ENCODE assay signal across 8 cellular contexts in genomic region chr17:75011788-75012319, GRCh38. TPM values are rescaled to one million over a fixed set of nuclear protein-coding genes. Genes with fewer than 3 reads are reported as not detected.
DNase-seq lines count a peak whose midpoint lies in the region; ATAC-seq and TF ChIP-seq lines count a peak whose summit lies in the region.

No MANE protein-coding gene starts in this region.

- no peak for ATAC-seq in stimulated activated naive CD8-positive, alpha-beta T cell treated with anti-CD3 and anti-CD28 coated beads, Interleukin-15, Interleukin-2, amounts not matched to agents 100 U/mL and 50 U/mL, for 24 hours
- peak; percentile 64 to 78 for ATAC-seq in upper lobe of left lung (ENCODE audit: low FRiP score in 2 of 2)
- no peak for ATAC-seq in HG02759 (IDR thresholded peaks at IDR 0.05; ENCODE audit: unreplicated experiment)

- TF ChIP-seq CTCF in mesothelial cell of epicardium (IDR thresholded peaks at IDR 0.05; ENCODE audit: unreplicated experiment) = no peak
- TF ChIP-seq CTCF in upper lobe of left lung (IDR thresholded peaks at IDR 0.05) = no peak

- H3K9me3 Mint-ChIP-seq in stimulated activated naive CD8-positive, alpha-beta T cell treated with anti-CD3 and anti-CD28 coated beads, Interleukin-15, Interleukin-2, amounts not matched to agents 100 ng/mL and 50 ng/mL, for 24 hours = no peaks in the 10 kb centered on the region
- no peaks in the 10 kb centered on the region for H3K9me3 Mint-ChIP-seq in mesothelial cell of epicardium

- H3K36me3 Mint-ChIP-seq in stimulated activated naive CD8-positive, alpha-beta T cell treated with anti-CD3 and anti-CD28 coated beads, Interleukin-15, Interleukin-2, amounts not matched to agents 100 ng/mL and 50 ng/mL, for 24 hours (ENCODE audit: low read depth) = peaks cover 22% of the 10 kb centered on the region
- H3K36me3 Mint-ChIP-seq in mesothelial cell of epicardium = peaks cover 8% of the 10 kb centered on the region

- TF ChIP-seq EP300 in upper lobe of left lung (IDR thresholded peaks at IDR 0.05) = no peak

- no peak for TF ChIP-seq POLR2A in upper lobe of left lung (IDR thresholded peaks at IDR 0.05)

- WGBS in upper lobe of left lung, 2 donors = 46 to 61% methylated on average over 11 of the region's 11 CpGs

- peak overlapping the region; percentile 93 for H3K9ac ChIP-seq in endocrine pancreas (ENCODE audit: control insufficient read depth, insufficient read depth, low read length)

- H3K27ac ChIP-seq in upper lobe of left lung = peak overlapping the region; percentile 79 to 91 (median 88)

- H3K4me3 Mint-ChIP-seq in stimulated activated naive CD8-positive, alpha-beta T cell treated with anti-CD3 and anti-CD28 coated beads, Interleukin-15, Interleukin-2, amounts not matched to agents 100 ng/mL and 50 ng/mL, for 24 hours = peak overlapping the region; percentile 86
- peak overlapping the region; percentile 94 for H3K4me3 Mint-ChIP-seq in mesothelial cell of epicardium

- H3K4me3 ChIP-seq in endocrine pancreas (ENCODE audit: control insufficient read depth, insufficient read depth, low read length) = peak overlapping the region; percentile 38
- peak overlapping the region; percentile 53 to 99 (median 82) for H3K4me3 ChIP-seq in upper lobe of left lung

- H3K27me3 ChIP-seq in endocrine pancreas (ENCODE audit: control insufficient read depth, insufficient read depth, low read length) (no peaks in the 10 kb centered on the region), upper lobe of left lung (no peaks in the 10 kb centered on the region)

- H3K36me3 ChIP-seq in endocrine pancreas (ENCODE audit: control insufficient read depth, insufficient read depth, low read length) = no peaks in the 10 kb centered on the region
- peaks cover 0 to 5% (median 0%) of the 10 kb centered on the region in 4 donors for H3K36me3 ChIP-seq in upper lobe of left lung

- no peak for DNase-seq in stimulated activated naive CD8-positive, alpha-beta T cell treated with anti-CD3 and anti-CD28 coated beads, Interleukin-15, Interleukin-2, amounts not matched to agents 100 U/mL and 50 U/mL, for 24 hours
- DNase-seq in SHP77 treated with DMSO at 0.1 percent for 48 hours (lab: John Stamatoyannopoulos, UW) (peak; percentile 52), mesothelial cell of epicardium (ENCODE audit: low spot score in 2 of 2, unreplicated experiment in 2 of 2) (peak in 1 of 2 experiments; percentile 52), upper lobe of left lung (peak in 1 of 2 donors; percentile 45), Kasumi-1 (lab: John Stamatoyannopoulos, UW) (no peak)

- peaks cover 34% of the 10 kb centered on the region for H3K4me1 Mint-ChIP-seq in stimulated activated naive CD8-positive, alpha-beta T cell treated with anti-CD3 and anti-CD28 coated beads, Interleukin-15, Interleukin-2, amounts not matched to agents 100 ng/mL and 50 ng/mL, for 24 hours (ENCODE audit: low read depth)
- H3K4me1 Mint-ChIP-seq in mesothelial cell of epicardium = peaks cover 32% of the 10 kb centered on the region

- no peaks in the 10 kb centered on the region for H3K9me3 ChIP-seq in endocrine pancreas (ENCODE audit: control insufficient read depth, low read length)
- H3K9me3 ChIP-seq in upper lobe of left lung = no peaks in the 10 kb centered on the region

- H3K27ac Mint-ChIP-seq in stimulated activated naive CD8-positive, alpha-beta T cell treated with anti-CD3 and anti-CD28 coated beads, Interleukin-15, Interleukin-2, amounts not matched to agents 100 ng/mL and 50 ng/mL, for 24 hours = peak overlapping the region; percentile 93
- peak overlapping the region; percentile 98 for H3K27ac Mint-ChIP-seq in mesothelial cell of epicardium

- no peaks in the 10 kb centered on the region for H3K27me3 Mint-ChIP-seq in stimulated activated naive CD8-positive, alpha-beta T cell treated with anti-CD3 and anti-CD28 coated beads, Interleukin-15, Interleukin-2, amounts not matched to agents 100 ng/mL and 50 ng/mL, for 24 hours
- H3K27me3 Mint-ChIP-seq in mesothelial cell of epicardium (ENCODE audit: low read depth) = no peaks in the 10 kb centered on the region

- H3K4me1 ChIP-seq in endocrine pancreas (ENCODE audit: control insufficient read depth, insufficient read depth, low read length) = peaks cover 5% of the 10 kb centered on the region
- H3K4me1 ChIP-seq in upper lobe of left lung = peaks cover 13 to 20% (median 17%) of the 10 kb centered on the region in 4 donors

RNA-seq across cellular contexts. Expression of gene MRPL58, which starts 0.6 kb away (rescaled TPM):
- 18.3 to 22.6 TPM (median 20.7 TPM) in 3 replicates for total RNA-seq in mesothelial cell of epicardium
- total RNA-seq in upper lobe of left lung = 10 to 100 TPM; 10.5 to 41.0 (median 21.8) TPM

RNA-seq across cellular contexts. Expression of gene CDR2L, which starts 24.4 kb away (rescaled TPM):
- total RNA-seq in mesothelial cell of epicardium (22.6 to 23.1 TPM (median 22.8 TPM) in 3 replicates), upper lobe of left lung (10 to 100 TPM; 15.6 to 48.8 (median 24.7) TPM)

RNA-seq across cellular contexts. Expression of gene ATP5PD, which starts 34.9 kb away (rescaled TPM):
- total RNA-seq in mesothelial cell of epicardium = 153 to 161 TPM (median 153 TPM) in 3 replicates
- 100 to 1,000 TPM; 126 to 198 (median 186) TPM for total RNA-seq in upper lobe of left lung

RNA-seq across cellular contexts. Expression of gene KCTD2, which starts 35.2 kb away (rescaled TPM):
- total RNA-seq in mesothelial cell of epicardium (24.1 to 26.4 TPM (median 26.1 TPM) in 3 replicates), upper lobe of left lung (10 to 100 TPM; 17.8 to 26.1 (median 22.9) TPM)

RNA-seq across cellular contexts. Expression of gene HID1, which starts 39.3 kb away (rescaled TPM):
- total RNA-seq in mesothelial cell of epicardium (50.7 to 56.3 TPM (median 54.2 TPM) in 3 replicates), upper lobe of left lung (10 to 100 TPM; 21.6 to 60.8 (median 33.3) TPM)

Comparison
In these comparisons a context has a peak if more than half of its experiments do, and no peak if none do; other contexts are left out.
1. ATAC-seq: peak in upper lobe of left lung (2 of 2); none in stimulated activated naive CD8-positive, alpha-beta T cell treated with anti-CD3 and anti-CD28 coated beads, Interleukin-15, Interleukin-2, amounts not matched to agents 100 U/mL and 50 U/mL, for 24 hours (single experiment) and HG02759 (single experiment).